In the genomic region with DNA sequence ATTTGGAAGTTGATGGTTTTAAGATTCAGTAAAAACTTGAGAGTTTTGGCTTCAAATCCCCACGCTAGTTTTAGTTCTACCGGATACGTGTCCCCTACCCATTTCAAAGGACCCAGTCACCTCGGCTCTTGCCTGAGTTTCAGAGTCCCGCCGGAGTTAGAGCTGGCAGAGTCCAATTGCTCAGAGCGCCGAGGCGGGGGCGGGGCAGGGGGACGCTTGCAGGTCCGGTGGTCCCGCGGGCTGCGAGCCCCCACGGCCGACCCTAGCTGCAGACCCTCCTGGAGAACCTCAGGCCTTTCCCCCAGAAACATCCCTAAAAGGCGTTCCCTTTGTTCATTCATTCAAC, we compare ENCODE assay signal across 8 cellular contexts. TPM values are rescaled to one million over a fixed set of nuclear protein-coding genes. Genes with fewer than 3 reads are reported as not detected.
DNase-seq lines count a peak whose midpoint lies in the region; ATAC-seq and TF ChIP-seq lines count a peak whose summit lies in the region.

No MANE protein-coding gene starts in this region.

- no peaks in the 10 kb centered on the region for H3K27me3 Mint-ChIP-seq in Caco-2 (ENCODE audit: insufficient read depth, unreplicated experiment)
- H3K27me3 Mint-ChIP-seq in effector memory CD8-positive, alpha-beta T cell: no peaks in the 10 kb centered on the region

- peak overlapping the region; percentile 92 to 95 for H3K27ac ChIP-seq in mucosa of rectum (ENCODE audit: low read depth in 2 of 2, low read length in 2 of 2)

- TF ChIP-seq CTCF in Caco-2 (IDR thresholded peaks at IDR 0.05; ENCODE audit: insufficient read depth in 1 of 2, low read depth in 1 of 2, low read length in 1 of 2, severe bottlenecking in 1 of 2, unreplicated experiment in 1 of 2): no peak

- DNase-seq in Caco-2: peak; percentile 66 to 71
- DNase-seq in MG63: peak; percentile 69
- peak; percentile 13 to 16 for DNase-seq in activated CD4-positive, alpha-beta T cell treated with anti-CD3 and anti-CD28 coated beads, Interleukin-2, amount 50 U/mL, for 24 hours (ENCODE audit: low read depth in 1 of 2, low spot score in 1 of 2)
- peak in 2 of 3 experiments; percentile 2 to 11 for DNase-seq in effector memory CD8-positive, alpha-beta T cell
- DNase-seq in stimulated activated naive CD4-positive, alpha-beta T cell (lab: John Stamatoyannopoulos, UW): peak in 4 of 6 experiments; percentile 3 to 42 (median 6)
- no peak for DNase-seq in kidney tubule cell (ENCODE audit: low spot score)

- CTCF ChIA-PET in Caco-2 (lab: Charles Lee): no interaction called here

- H3K9ac ChIP-seq in mucosa of rectum (ENCODE audit: low read depth in 1 of 2, low read length in 2 of 2): peak overlapping the region; percentile 84 to 99

- H3K4me1 Mint-ChIP-seq in Caco-2 (ENCODE audit: low read depth, unreplicated experiment): peaks cover 7% of the 10 kb centered on the region
- peaks cover 10 to 19% of the 10 kb centered on the region in 2 donors for H3K4me1 Mint-ChIP-seq in effector memory CD8-positive, alpha-beta T cell (ENCODE audit: low read depth in 2 of 2)

- H3K9me3 ChIP-seq in Caco-2: no peaks in the 10 kb centered on the region
- H3K9me3 ChIP-seq in MG63: no peaks in the 10 kb centered on the region
- H3K9me3 ChIP-seq in mucosa of rectum (ENCODE audit: control insufficient read depth in 2 of 2, low read length in 2 of 2): no peaks in the 10 kb centered on the region

- H3K27me3 ChIP-seq in Caco-2 (replicated peaks; ENCODE audit: control insufficient read depth, insufficient read depth, low read length): no peaks in the 10 kb centered on the region
- no peaks in the 10 kb centered on the region for H3K27me3 ChIP-seq in MG63
- no peaks in the 10 kb centered on the region for H3K27me3 ChIP-seq in mucosa of rectum (ENCODE audit: control insufficient read depth in 2 of 2, insufficient read depth in 2 of 2, low read length in 2 of 2)

- no TSS peak for BruUV-seq in Caco-2 (replicated peaks; lab: Mats Ljungman, UMichigan)

- H3K4me3 Mint-ChIP-seq in Caco-2 (ENCODE audit: unreplicated experiment): peak overlapping the region; percentile 89
- H3K4me3 Mint-ChIP-seq in effector memory CD8-positive, alpha-beta T cell: peak overlapping the region; percentile 95

- POLR2A ChIA-PET in Caco-2 (lab: Charles Lee): interaction anchor here (0.6 to 2.2 kb wide), 2 partner anchors 96 to 179 kb away, joined by 3 to 6 read pairs; a partner anchor contains a TSS

- H3K9me3 Mint-ChIP-seq in Caco-2 (ENCODE audit: unreplicated experiment): no peaks in the 10 kb centered on the region
- no peaks in the 10 kb centered on the region for H3K9me3 Mint-ChIP-seq in effector memory CD8-positive, alpha-beta T cell

- intact Hi-C loops in Caco-2 (cut with micrococcal nuclease; ENCODE audit: unreplicated experiment): loop anchor here (2.0 to 5.0 kb wide), 2 partner anchors 96 to 120 kb away; no protein-coding TSS in a partner anchor

- peak overlapping the region; percentile 87 for H3K27ac Mint-ChIP-seq in Caco-2 (ENCODE audit: unreplicated experiment)
- H3K27ac Mint-ChIP-seq in effector memory CD8-positive, alpha-beta T cell: peak overlapping the region; percentile 93 to 94

- peak overlapping the region; percentile 88 for H3K4me3 ChIP-seq in Caco-2 (ENCODE audit: low read depth, low read length)
- H3K4me3 ChIP-seq in MG63: peak overlapping the region; percentile 68
- peak overlapping the region; percentile 83 to 99 for H3K4me3 ChIP-seq in mucosa of rectum (ENCODE audit: low read length in 2 of 2)

- H3K4me1 ChIP-seq in Caco-2 (peaks cover 9% of the 10 kb centered on the region; the same call in 1 of the 2 replicates), mucosa of rectum (ENCODE audit: control insufficient read depth in 2 of 2, insufficient read depth in 2 of 2, low read length in 2 of 2) (peaks cover 0 to 2% of the 10 kb centered on the region in 2 donors)

- peaks cover 13% of the 10 kb centered on the region for H3K36me3 Mint-ChIP-seq in Caco-2 (ENCODE audit: insufficient read depth, unreplicated experiment)
- H3K36me3 Mint-ChIP-seq in effector memory CD8-positive, alpha-beta T cell (ENCODE audit: insufficient read depth): peaks cover 4% of the 10 kb centered on the region

- H3K36me3 ChIP-seq in Caco-2 (ENCODE audit: control insufficient read depth, insufficient read depth, low read length) (no peaks in the 10 kb centered on the region), MG63 (peaks cover 9% of the 10 kb centered on the region; the same call in 1 of the 2 replicates), mucosa of rectum (ENCODE audit: control insufficient read depth in 2 of 2, insufficient read depth in 2 of 2, low read length in 2 of 2) (no peaks in the 10 kb centered on the region)

- ATAC-seq in GM21723 (IDR thresholded peaks at IDR 0.05; ENCODE audit: unreplicated experiment): peak; percentile 46
- peak; percentile 18 for ATAC-seq in effector memory CD8-positive, alpha-beta T cell (replicated peaks)

RNA-seq across cellular contexts. Expression of gene VPS45, which starts 0.8 kb away (rescaled TPM):
- total RNA-seq in Caco-2 (2022): 19.8 and 25.0 TPM in 2 replicates
- 26.4 and 47.3 TPM in 2 replicates for total RNA-seq in MG63 (2014; rRNA removed; shearing (Covaris generic); ENCODE audit: low replicate concordance)

RNA-seq across cellular contexts. Expression of gene OTUD7B, which starts 56.3 kb away (rescaled TPM):
- 18.3 and 19.6 TPM in 2 replicates for total RNA-seq in Caco-2 (2022)
- total RNA-seq in MG63 (2014; rRNA removed; shearing (Covaris generic); ENCODE audit: low replicate concordance): 6.5 and 9.0 TPM in 2 replicates
